23 cellular contexts compared by ENCODE assay signal in genomic region chr11:36341915-36342314, GRCh38. TPM values are rescaled to one million over a fixed set of nuclear protein-coding genes. Genes with fewer than 3 reads are reported as not detected.
A peak's percentile ranks its signal among the peaks of the same experiment; 100 is the strongest.
DNase-seq lines count a peak whose midpoint lies in the region; ATAC-seq and TF ChIP-seq lines count a peak whose summit lies in the region.
"Had no signal": no experiment of that assay in that cellular context is flagged by ENCODE, and none has a peak within 500 bp of the region (broad histone marks: within the 10 kb centered on the region; RNA-seq: fewer than 3 reads in every experiment).

No MANE protein-coding gene starts in this region.

- H3K9me3 ChIP-seq in esophagus muscularis mucosa (no peaks in the 10 kb centered on the region), BE2C (no peaks in the 10 kb centered on the region)
- H3K9me3 ChIP-seq: BLaER1 treated with 17β-estradiol and CSF1 and Interleukin-3, amounts not matched to agents 10 nM and 100 nM had no signal

- 84% methylated on average over 8 of the region's 8 CpGs for WGBS in esophagus muscularis mucosa

- H3K4me3 ChIP-seq in esophagus muscularis mucosa (no peak overlapping the region), BE2C (ENCODE audit: low read depth, low read length) (no peak overlapping the region)
- H3K4me3 ChIP-seq: BLaER1 treated with 17β-estradiol and CSF1 and Interleukin-3, amounts not matched to agents 10 nM and 100 nM; GM12878; GM23338 had no signal

- H3K4me1 ChIP-seq in esophagus muscularis mucosa (no peaks in the 10 kb centered on the region), BE2C (peaks cover 15% of the 10 kb centered on the region)

- H3K27ac ChIP-seq in esophagus muscularis mucosa (replicated peaks in 1 of 4), result no peak overlapping the region
- H3K27ac ChIP-seq: 22Rv1; BLaER1 treated with 17β-estradiol and CSF1 and Interleukin-3, amounts not matched to agents 10 nM and 100 nM had no signal

- intact Hi-C loops in activated CD4-positive, alpha-beta T cell treated with anti-CD3 and anti-CD28 coated beads for 36 hours (cut with DNase I, micrococcal nuclease), result no loop called here
- intact Hi-C loops in esophagus muscularis mucosa (cut with DNase I), result no loop called here

- H3K36me3 ChIP-seq in esophagus muscularis mucosa, result no peaks in the 10 kb centered on the region
- H3K36me3 ChIP-seq in BE2C, result no peaks in the 10 kb centered on the region
- H3K36me3 ChIP-seq: BLaER1 treated with 17β-estradiol and CSF1 and Interleukin-3, amounts not matched to agents 10 nM and 100 nM had no signal

- H3K9me3 Mint-ChIP-seq in activated CD4-positive, alpha-beta T cell treated with anti-CD3 and anti-CD28 coated beads for 36 hours (ENCODE audit: low read depth), result no peaks in the 10 kb centered on the region
- H3K9me3 Mint-ChIP-seq: CD4-positive, alpha-beta T cell; CD8-positive, alpha-beta memory T cell; GM23338; H9; HFFc6 had no signal

- H3K36me3 Mint-ChIP-seq in activated CD4-positive, alpha-beta T cell treated with anti-CD3 and anti-CD28 coated beads for 36 hours (ENCODE audit: low read depth), result no peaks in the 10 kb centered on the region
- H3K36me3 Mint-ChIP-seq: CD14-positive monocyte; CD8-positive, alpha-beta memory T cell had no signal

- TF ChIP-seq POLR2A in esophagus muscularis mucosa (IDR thresholded peaks at IDR 0.05; ENCODE audit: low read depth), result no peak

- TF ChIP-seq EP300 in esophagus muscularis mucosa (IDR thresholded peaks at IDR 0.05), result no peak

- POLR2A ChIA-PET in activated CD4-positive, alpha-beta T cell treated with anti-CD3 and anti-CD28 coated beads for 36 hours (lab: Charles Lee), result interaction anchor here (1.0 kb wide), 1 partner anchor 9 kb away, joined by 4 read pairs; no protein-coding TSS in a partner anchor

- peaks cover 22% of the 10 kb centered on the region for H3K27me3 Mint-ChIP-seq in activated CD4-positive, alpha-beta T cell treated with anti-CD3 and anti-CD28 coated beads for 36 hours

- H3K4me1 Mint-ChIP-seq in activated CD4-positive, alpha-beta T cell treated with anti-CD3 and anti-CD28 coated beads for 36 hours, result peaks cover 53% of the 10 kb centered on the region
- H3K4me1 Mint-ChIP-seq: B cell, CD14-positive monocyte, GM23338, H9 had no signal

- peak overlapping the region; percentile 64 for H3K27ac Mint-ChIP-seq in activated CD4-positive, alpha-beta T cell treated with anti-CD3 and anti-CD28 coated beads for 36 hours
- H3K27ac Mint-ChIP-seq: B cell; CD4-positive, alpha-beta T cell; GM23338; HFFc6 had no signal

- no peak for ATAC-seq in activated CD4-positive, alpha-beta T cell treated with anti-CD3 and anti-CD28 coated beads for 36 hours
- no peak for ATAC-seq in GM18867 (IDR thresholded peaks at IDR 0.05; ENCODE audit: unreplicated experiment)
- ATAC-seq: GM12878, GM23338, HCT116 had no signal

- CTCF ChIA-PET in activated CD4-positive, alpha-beta T cell treated with anti-CD3 and anti-CD28 coated beads for 36 hours (lab: Charles Lee), result interaction anchor here (0.9 to 1.7 kb wide), 5 partner anchors 19 to 151 kb away, joined by 3 to 8 read pairs (median 4); no protein-coding TSS in a partner anchor

- peaks cover 0 to 16% (median 0%) of the 10 kb centered on the region in 4 donors for H3K27me3 ChIP-seq in esophagus muscularis mucosa
- H3K27me3 ChIP-seq in BE2C, result no peaks in the 10 kb centered on the region
- H3K27me3 ChIP-seq: BLaER1 treated with 17β-estradiol and CSF1 and Interleukin-3, amounts not matched to agents 10 nM and 100 nM had no signal

- no peak overlapping the region for H3K4me3 Mint-ChIP-seq in activated CD4-positive, alpha-beta T cell treated with anti-CD3 and anti-CD28 coated beads for 36 hours
- H3K4me3 Mint-ChIP-seq: B cell; CD14-positive monocyte; CD4-positive, alpha-beta T cell; CD8-positive, alpha-beta memory T cell; GM23338; H9; HFFc6 had no signal

- TF ChIP-seq CTCF in esophagus muscularis mucosa (IDR thresholded peaks at IDR 0.05), result no peak
- no peak for TF ChIP-seq CTCF in BE2C (IDR thresholded peaks at IDR 0.05; ENCODE audit: low read depth, low read length)

- DNase-seq in activated CD4-positive, alpha-beta T cell treated with anti-CD3 and anti-CD28 coated beads for 36 hours, result no peak
- no peak for DNase-seq in activated CD4-positive, alpha-beta T cell treated with anti-CD3 and anti-CD28 coated beads for 48 hours
- peak; percentile 9 for DNase-seq in OCI-M1 (lab: John Stamatoyannopoulos, UW)
- DNase-seq in esophagus muscularis mucosa (ENCODE audit: extremely low spot score), result peak; percentile 90
- DNase-seq in cerebellum (ENCODE audit: low spot score), result no peak
- no peak for DNase-seq in BE2C
- DNase-seq in stimulated activated CD8-positive, alpha-beta memory T cell treated with anti-CD3 and anti-CD28 coated beads, Interleukin-4, amount 100 ng/mL, for 48 hours, result no peak
- DNase-seq: CD4-positive, alpha-beta T cell; CD8-positive, alpha-beta memory T cell; DMS 273 treated with DMSO at 0.1 percent for 48 hours; DMS79; EL; GDM1; H9; HFFc6 had no signal

RNA-seq across cellular contexts. Expression of gene PRR5L, which starts 45.8 kb away (rescaled TPM):
- total RNA-seq in activated CD4-positive, alpha-beta T cell treated with anti-CD3 and anti-CD28 coated beads for 36 hours, result 10 to 100 TPM; 23.2 to 28.6 TPM
- total RNA-seq in esophagus muscularis mucosa (1 to 10 TPM; 1.7 to 9.6 (median 3.1) TPM), cerebellum (12.9 TPM)
- 1.5 TPM for polyA plus RNA-seq in BE2C (2012; ENCODE audit: insufficient read depth, insufficient read length, low read depth)

RNA-seq across cellular contexts. Expression of gene COMMD9, which starts 52.7 kb away (rescaled TPM):
- 10 to 100 TPM; 33.0 to 44.6 TPM for total RNA-seq in activated CD4-positive, alpha-beta T cell treated with anti-CD3 and anti-CD28 coated beads for 36 hours
- total RNA-seq in esophagus muscularis mucosa (10 to 100 TPM; 18.3 to 45.5 (median 27.7) TPM), cerebellum (34.8 TPM)
- polyA plus RNA-seq in BE2C (2012; ENCODE audit: insufficient read depth, insufficient read length, low read depth), result 30.0 TPM

Comparison
In these comparisons a context has a peak if more than half of its experiments do, and no peak if none do; other contexts are left out.
1. DNase-seq: peak in OCI-M1 (single experiment) and esophagus muscularis mucosa (single experiment); none in activated CD4-positive, alpha-beta T cell treated with anti-CD3 and anti-CD28 coated beads for 36 hours (single experiment), activated CD4-positive, alpha-beta T cell treated with anti-CD3 and anti-CD28 coated beads for 48 hours (single experiment), cerebellum (single experiment), BE2C (single experiment) and stimulated activated CD8-positive, alpha-beta memory T cell treated with anti-CD3 and anti-CD28 coated beads, Interleukin-4, amount 100 ng/mL, for 48 hours (single experiment).